ENCODE assay signal across 19 cellular contexts in genomic region chr7:147775564-147775963, GRCh38.
DNase-seq lines count a peak whose midpoint lies in the region; ATAC-seq and TF ChIP-seq lines count a peak whose summit lies in the region.
"Had no signal": no experiment of that assay in that cellular context is flagged by ENCODE, and none has a peak within 500 bp of the region (broad histone marks: within the 10 kb centered on the region; RNA-seq: fewer than 3 reads in every experiment).

No MANE protein-coding gene starts in this region.

- H3K4me1 ChIP-seq in breast epithelium: no peaks in the 10 kb centered on the region
- H3K4me1 ChIP-seq: gastrocnemius medialis, sigmoid colon had no signal

- H3K36me3 ChIP-seq in breast epithelium: no peaks in the 10 kb centered on the region
- H3K36me3 ChIP-seq: brain microvascular endothelial cell, gastrocnemius medialis, sigmoid colon had no signal

- TF ChIP-seq POLR2A in breast epithelium (IDR thresholded peaks at IDR 0.05): no peak

- no peaks in the 10 kb centered on the region for H3K27me3 ChIP-seq in breast epithelium
- H3K27me3 ChIP-seq: brain microvascular endothelial cell, gastrocnemius medialis, sigmoid colon had no signal

- TF ChIP-seq CTCF in breast epithelium (IDR thresholded peaks at IDR 0.05): no peak

- intact Hi-C loops in breast epithelium (cut with DNase I; ENCODE audit: low total_unique reads): no loop called here

- H3K4me3 Mint-ChIP-seq in activated CD4-positive, alpha-beta T cell treated with anti-CD3 and anti-CD28 coated beads, Interleukin-2, amount 10 ng/mL, durations not matched to agents 7 days and 5 days: no peak overlapping the region
- H3K4me3 Mint-ChIP-seq: activated CD4-positive, alpha-beta memory T cell treated with anti-CD3 and anti-CD28 coated beads for 36 hours; activated naive CD4-positive, alpha-beta T cell treated with anti-CD3 and anti-CD28 coated beads, Interleukin-2, amount 50 U/mL, for 24 hours; activated T-cell treated with anti-CD3 and anti-CD28 coated beads, Interleukin-2, amount 50 U/mL, for 24 hours had no signal

- no peak for ATAC-seq in HG03025 (IDR thresholded peaks at IDR 0.05; ENCODE audit: low FRiP score, unreplicated experiment)
- ATAC-seq: gastrocnemius medialis had no signal

- no peak overlapping the region for H3K27ac Mint-ChIP-seq in activated CD4-positive, alpha-beta T cell treated with anti-CD3 and anti-CD28 coated beads, Interleukin-2, amount 10 ng/mL, durations not matched to agents 7 days and 5 days
- H3K27ac Mint-ChIP-seq: activated CD4-positive, alpha-beta memory T cell treated with anti-CD3 and anti-CD28 coated beads for 36 hours; activated naive CD4-positive, alpha-beta T cell treated with anti-CD3 and anti-CD28 coated beads, Interleukin-2, amount 50 U/mL, for 24 hours; activated T-cell treated with anti-CD3 and anti-CD28 coated beads, Interleukin-2, amount 50 U/mL, for 24 hours had no signal

- no peaks in the 10 kb centered on the region for H3K27me3 Mint-ChIP-seq in activated CD4-positive, alpha-beta T cell treated with anti-CD3 and anti-CD28 coated beads, Interleukin-2, amount 10 ng/mL, durations not matched to agents 7 days and 5 days
- H3K27me3 Mint-ChIP-seq: activated CD4-positive, alpha-beta memory T cell treated with anti-CD3 and anti-CD28 coated beads for 36 hours; activated naive CD4-positive, alpha-beta T cell treated with anti-CD3 and anti-CD28 coated beads, Interleukin-2, amount 50 U/mL, for 24 hours; activated T-cell treated with anti-CD3 and anti-CD28 coated beads, Interleukin-2, amount 50 U/mL, for 24 hours had no signal

- H3K36me3 Mint-ChIP-seq in activated CD4-positive, alpha-beta T cell treated with anti-CD3 and anti-CD28 coated beads, Interleukin-2, amount 10 ng/mL, durations not matched to agents 7 days and 5 days (ENCODE audit: low read depth): no peaks in the 10 kb centered on the region
- H3K36me3 Mint-ChIP-seq: activated CD4-positive, alpha-beta memory T cell treated with anti-CD3 and anti-CD28 coated beads for 36 hours; activated naive CD4-positive, alpha-beta T cell treated with anti-CD3 and anti-CD28 coated beads, Interleukin-2, amount 50 U/mL, for 24 hours had no signal

- H3K4me3 ChIP-seq in breast epithelium: no peak overlapping the region
- H3K4me3 ChIP-seq: gastrocnemius medialis, sigmoid colon had no signal

- H3K9me3 ChIP-seq in breast epithelium: no peaks in the 10 kb centered on the region
- H3K9me3 ChIP-seq: gastrocnemius medialis, sigmoid colon had no signal

- DNase-seq in Ammon's horn (ENCODE audit: low spot score): peak; percentile 15
- DNase-seq in NCI-H146 (lab: John Stamatoyannopoulos, UW): peak; percentile 69
- DNase-seq in NCI-H774 (lab: John Stamatoyannopoulos, UW): peak; percentile 55
- DNase-seq in fibroblast of peridontal ligament (ENCODE audit: extremely low read depth): peak; percentile 25
- no peak for DNase-seq in breast epithelium (ENCODE audit: low spot score in 2 of 2)
- DNase-seq in stimulated activated CD4-positive, alpha-beta T cell treated with anti-CD3 and anti-CD28 coated beads, Interleukin-4, amount 100 ng/mL, for 24 hours: no peak
- DNase-seq in activated CD4-positive, alpha-beta T cell treated with anti-CD3 and anti-CD28 coated beads, Interleukin-2, amount 10 ng/mL, durations not matched to agents 7 days and 5 days: no peak
- DNase-seq: ACHN; activated CD4-positive, alpha-beta memory T cell treated with anti-CD3 and anti-CD28 coated beads for 36 hours; activated T-cell treated with anti-CD3 and anti-CD28 coated beads, Interleukin-2, amount 50 U/mL, for 24 hours; brain microvascular endothelial cell; dermis blood vessel endothelial cell; gastrocnemius medialis; MV-4-11; NCI-H526 treated with DMSO at 0.1 percent for 48 hours; sigmoid colon had no signal

- H3K27ac ChIP-seq in breast epithelium: no peak overlapping the region
- H3K27ac ChIP-seq: brain microvascular endothelial cell, gastrocnemius medialis, HL-60, sigmoid colon had no signal

- CTCF ChIA-PET in activated CD4-positive, alpha-beta T cell treated with anti-CD3 and anti-CD28 coated beads, Interleukin-2, amount 10 ng/mL, durations not matched to agents 7 days and 5 days (lab: Charles Lee): no interaction called here

- H3K4me1 Mint-ChIP-seq in activated CD4-positive, alpha-beta T cell treated with anti-CD3 and anti-CD28 coated beads, Interleukin-2, amount 10 ng/mL, durations not matched to agents 7 days and 5 days: no peaks in the 10 kb centered on the region
- H3K4me1 Mint-ChIP-seq: activated naive CD4-positive, alpha-beta T cell treated with anti-CD3 and anti-CD28 coated beads, Interleukin-2, amount 50 U/mL, for 24 hours had no signal

- POLR2A ChIA-PET in activated CD4-positive, alpha-beta T cell treated with anti-CD3 and anti-CD28 coated beads, Interleukin-2, amount 10 ng/mL, durations not matched to agents 7 days and 5 days (lab: Charles Lee): no interaction called here

- H3K9me3 Mint-ChIP-seq in activated CD4-positive, alpha-beta T cell treated with anti-CD3 and anti-CD28 coated beads, Interleukin-2, amount 10 ng/mL, durations not matched to agents 7 days and 5 days: no peaks in the 10 kb centered on the region
- H3K9me3 Mint-ChIP-seq: activated CD4-positive, alpha-beta memory T cell treated with anti-CD3 and anti-CD28 coated beads for 36 hours; activated naive CD4-positive, alpha-beta T cell treated with anti-CD3 and anti-CD28 coated beads, Interleukin-2, amount 50 U/mL, for 24 hours; activated T-cell treated with anti-CD3 and anti-CD28 coated beads, Interleukin-2, amount 50 U/mL, for 24 hours had no signal

Comparison
In these comparisons a context has a peak if more than half of its experiments do, and no peak if none do; other contexts are left out.
1. DNase-seq: peak in Ammon's horn (single experiment), NCI-H146 (single experiment), NCI-H774 (single experiment) and fibroblast of peridontal ligament (single experiment); none in breast epithelium (0 of 2), stimulated activated CD4-positive, alpha-beta T cell treated with anti-CD3 and anti-CD28 coated beads, Interleukin-4, amount 100 ng/mL, for 24 hours (single experiment) and activated CD4-positive, alpha-beta T cell treated with anti-CD3 and anti-CD28 coated beads, Interleukin-2, amount 10 ng/mL, durations not matched to agents 7 days and 5 days (single experiment).